17 cellular contexts compared by ENCODE assay signal in genomic region chr12:111759276-111759675, GRCh38. TPM values are rescaled to one million over a fixed set of nuclear protein-coding genes. Genes with fewer than 3 reads are reported as not detected.
A peak's percentile ranks its signal among the peaks of the same experiment; 100 is the strongest.
DNase-seq lines count a peak whose midpoint lies in the region; ATAC-seq and TF ChIP-seq lines count a peak whose summit lies in the region.
"Had no signal": no experiment of that assay in that cellular context is flagged by ENCODE, and none has a peak within 500 bp of the region (broad histone marks: within the 10 kb centered on the region; RNA-seq: fewer than 3 reads in every experiment).

No MANE protein-coding gene starts in this region.

- no peaks in the 10 kb centered on the region for H4K20me1 ChIP-seq in neural progenitor cell (ENCODE audit: low read depth)

- no peaks in the 10 kb centered on the region for H3K36me3 Mint-ChIP-seq in natural killer cell treated with Interleukin-12 subunit alpha and Interleukin-12 subunit beta and Interleukin-15 and Interleukin-18, amount 100 ng/mL, for 72 hours
- H3K36me3 Mint-ChIP-seq in natural killer cell (no peaks in the 10 kb centered on the region), neural progenitor cell (peaks cover 2% of the 10 kb centered on the region)

- H3K27ac Mint-ChIP-seq in natural killer cell treated with Interleukin-12 subunit alpha and Interleukin-12 subunit beta and Interleukin-15 and Interleukin-18, amount 100 ng/mL, for 72 hours: no peak overlapping the region
- H3K27ac Mint-ChIP-seq in natural killer cell (no peak overlapping the region), neural progenitor cell (no peak overlapping the region)

- ATAC-seq in natural killer cell treated with Interleukin-12 subunit alpha and Interleukin-12 subunit beta and Interleukin-15 and Interleukin-18, amount 100 ng/mL, for 72 hours: no peak
- ATAC-seq in natural killer cell (no peak), HG03139 (IDR thresholded peaks at IDR 0.05; ENCODE audit: unreplicated experiment) (no peak)
- ATAC-seq: PC-3 had no signal

- peaks cover 20 to 27% of the 10 kb centered on the region in 2 donors for H3K27me3 Mint-ChIP-seq in natural killer cell treated with Interleukin-12 subunit alpha and Interleukin-12 subunit beta and Interleukin-15 and Interleukin-18, amount 100 ng/mL, for 72 hours
- H3K27me3 Mint-ChIP-seq in natural killer cell (ENCODE audit: low read depth in 2 of 2) (peaks cover 17 to 20% of the 10 kb centered on the region in 2 donors), neural progenitor cell (ENCODE audit: insufficient read depth, low read depth) (peaks cover 12% of the 10 kb centered on the region)
- H3K27me3 Mint-ChIP-seq: IgD-negative memory B cell had no signal

- peaks cover 34% of the 10 kb centered on the region for H3F3A ChIP-seq in neural progenitor cell (ENCODE audit: low read depth)

- no peaks in the 10 kb centered on the region for H3K4me1 Mint-ChIP-seq in natural killer cell treated with Interleukin-12 subunit alpha and Interleukin-12 subunit beta and Interleukin-15 and Interleukin-18, amount 100 ng/mL, for 72 hours (ENCODE audit: low read depth in 2 of 2)
- H3K4me1 Mint-ChIP-seq in natural killer cell (peaks cover 0 to 12% of the 10 kb centered on the region in 2 donors), neural progenitor cell (peaks cover 45% of the 10 kb centered on the region)

- H3K27me3 ChIP-seq in esophagus squamous epithelium (no peaks in the 10 kb centered on the region), suprapubic skin (no peaks in the 10 kb centered on the region), neural progenitor cell (no peaks in the 10 kb centered on the region)
- H3K27me3 ChIP-seq: SJSA1 had no signal

- no peak overlapping the region for H2AFZ ChIP-seq in neural progenitor cell (replicated peaks)

- H3K27ac ChIP-seq in esophagus squamous epithelium (peak overlapping the region in 3 of 4 donors; percentile 81 to 85 (median 83)), suprapubic skin (peak overlapping the region; percentile 84), neural progenitor cell (no peak overlapping the region)
- H3K27ac ChIP-seq: SJSA1 had no signal

- WGBS in esophagus squamous epithelium, 2 donors: 54 to 89% methylated on average over 5 to 7 of the region's 7 CpGs
- WGBS in suprapubic skin: 83% methylated on average over 7 of the region's 7 CpGs

- no peaks in the 10 kb centered on the region for H3K9me3 Mint-ChIP-seq in natural killer cell treated with Interleukin-12 subunit alpha and Interleukin-12 subunit beta and Interleukin-15 and Interleukin-18, amount 100 ng/mL, for 72 hours
- H3K9me3 Mint-ChIP-seq in natural killer cell (no peaks in the 10 kb centered on the region), neural progenitor cell (no peaks in the 10 kb centered on the region)
- H3K9me3 Mint-ChIP-seq: CD14-positive monocyte, IgD-negative memory B cell had no signal

- H3K9ac ChIP-seq in neural progenitor cell: no peak overlapping the region

- no peak for TF ChIP-seq EP300 in suprapubic skin (IDR thresholded peaks at IDR 0.05)

- DNase-seq in natural killer cell treated with Interleukin-12 subunit alpha and Interleukin-12 subunit beta and Interleukin-15 and Interleukin-18, amount 100 ng/mL, for 72 hours (ENCODE audit: low spot score): peak; percentile 13
- DNase-seq in natural killer cell: no peak
- peak; percentile 19 for DNase-seq in NCI-H69 (lab: John Stamatoyannopoulos, UW)
- DNase-seq in esophagus squamous epithelium (lab: John Stamatoyannopoulos, UW): no peak
- DNase-seq in suprapubic skin (ENCODE audit: low spot score in 2 of 2): no peak
- no peak for DNase-seq in NCI-H2081 (lab: John Stamatoyannopoulos, UW)
- DNase-seq in neural progenitor cell (ENCODE audit: low spot score): no peak
- DNase-seq: DMS 273 treated with DMSO at 0.1 percent for 48 hours, NCI-H1436 treated with DMSO at 0.1 percent for 48 hours, NCI-H2081 treated with DMSO at 0.1 percent for 48 hours, NCI-H510A treated with DMSO at 0.1 percent for 48 hours, PC-3 had no signal

- no peak for TF ChIP-seq POLR2A in esophagus squamous epithelium (IDR thresholded peaks at IDR 0.05)
- no peak for TF ChIP-seq POLR2A in suprapubic skin (IDR thresholded peaks at IDR 0.05)

- H3K4me2 ChIP-seq in neural progenitor cell: no peak overlapping the region

- H3K9me3 ChIP-seq in esophagus squamous epithelium: no peaks in the 10 kb centered on the region
- no peaks in the 10 kb centered on the region for H3K9me3 ChIP-seq in suprapubic skin
- no peaks in the 10 kb centered on the region for H3K9me3 ChIP-seq in neural progenitor cell (ENCODE audit: low read depth)
- H3K9me3 ChIP-seq: SJSA1 had no signal

- H3K4me3 Mint-ChIP-seq in natural killer cell treated with Interleukin-12 subunit alpha and Interleukin-12 subunit beta and Interleukin-15 and Interleukin-18, amount 100 ng/mL, for 72 hours: no peak overlapping the region
- H3K4me3 Mint-ChIP-seq in natural killer cell (no peak overlapping the region), neural progenitor cell (no peak overlapping the region)
- H3K4me3 Mint-ChIP-seq: CD14-positive monocyte had no signal

- peaks cover 21 to 48% (median 27%) of the 10 kb centered on the region in 3 donors for H3K4me1 ChIP-seq in esophagus squamous epithelium
- H3K4me1 ChIP-seq in suprapubic skin: peaks cover 34% of the 10 kb centered on the region
- H3K4me1 ChIP-seq in neural progenitor cell: peaks cover 39% of the 10 kb centered on the region
- H3K4me1 ChIP-seq: SJSA1 had no signal

- no peaks in the 10 kb centered on the region for H3K79me2 ChIP-seq in neural progenitor cell (ENCODE audit: low read depth)

- H3K4me3 ChIP-seq in esophagus squamous epithelium (no peak overlapping the region), suprapubic skin (no peak overlapping the region), neural progenitor cell (no peak overlapping the region)
- H3K4me3 ChIP-seq: SJSA1 had no signal

- TF ChIP-seq CTCF in natural killer cell (IDR thresholded peaks at IDR 0.05) (no peak), esophagus squamous epithelium (IDR thresholded peaks at IDR 0.05) (no peak), suprapubic skin (IDR thresholded peaks at IDR 0.05) (no peak), neural progenitor cell (IDR thresholded peaks at IDR 0.05) (no peak)

- intact Hi-C loops in natural killer cell (cut with micrococcal nuclease): no loop called here
- intact Hi-C loops in esophagus squamous epithelium (cut with DNase I): no loop called here

- H3K36me3 ChIP-seq in esophagus squamous epithelium (peaks cover 0 to 24% (median 0%) of the 10 kb centered on the region in 3 donors), suprapubic skin (peaks cover 18% of the 10 kb centered on the region), neural progenitor cell (no peaks in the 10 kb centered on the region)
- H3K36me3 ChIP-seq: SJSA1 had no signal

RNA-seq across cellular contexts. Expression of gene ALDH2, which starts 7.5 kb away (rescaled TPM):
- total RNA-seq in natural killer cell treated with Interleukin-12 subunit alpha and Interleukin-12 subunit beta and Interleukin-15 and Interleukin-18, amount 100 ng/mL, for 72 hours: not detected
- total RNA-seq in natural killer cell (1 to 10 TPM; 2.6 to 8.2 (median 3.8) TPM), esophagus squamous epithelium (100 to 1,000 TPM in 2 of 4 donors, 10 to 100 TPM in 2; 71.8 to 169 (median 104) TPM), suprapubic skin (100 to 1,000 TPM; 111 to 156 (median 130) TPM), neural progenitor cell (ENCODE audit: low replicate concordance) (60.0 and 107 TPM in 2 replicates)
- total RNA-seq: A172 had no signal

Comparison
In these comparisons a context has a peak if more than half of its experiments do, and no peak if none do; other contexts are left out.
1. DNase-seq: peak in natural killer cell treated with Interleukin-12 subunit alpha and Interleukin-12 subunit beta and Interleukin-15 and Interleukin-18, amount 100 ng/mL, for 72 hours (single experiment) and NCI-H69 (single experiment); none in natural killer cell (single experiment), esophagus squamous epithelium (single experiment), suprapubic skin (0 of 2), NCI-H2081 (0 of 2) and neural progenitor cell (single experiment).